ENCODE assay signal across 8 cellular contexts in genomic region chr6:159726196-159726917, GRCh38. TPM values are rescaled to one million over a fixed set of nuclear protein-coding genes. Genes with fewer than 3 reads are reported as not detected.
A peak's percentile ranks its signal among the peaks of the same experiment; 100 is the strongest.
DNase-seq lines count a peak whose midpoint lies in the region; ATAC-seq, FAIRE-seq and TF ChIP-seq lines count a peak whose summit lies in the region.

No MANE protein-coding gene starts in this region.

- H3K27me3 ChIP-seq in bronchial epithelial cell (ENCODE audit: control insufficient read depth, insufficient read depth, low read length) (no peaks in the 10 kb centered on the region), upper lobe of right lung (no peaks in the 10 kb centered on the region)

- H3K4me1 ChIP-seq in upper lobe of right lung, result peaks cover 27% of the 10 kb centered on the region

- H3K27ac ChIP-seq in upper lobe of right lung, result peak overlapping the region; percentile 99

- FAIRE-seq in bronchial epithelial cell (lab: Jason Lieb, UNC), result no peak

- H3K36me3 ChIP-seq in bronchial epithelial cell (ENCODE audit: control insufficient read depth, insufficient read depth, low read length) (peaks cover 1% of the 10 kb centered on the region), upper lobe of right lung (no peaks in the 10 kb centered on the region)

- peak overlapping the region; percentile 94 for H3K4me3 Mint-ChIP-seq in memory B cell

- H3K9me3 Mint-ChIP-seq in memory B cell, result no peaks in the 10 kb centered on the region

- H3K4me3 ChIP-seq in bronchial epithelial cell (ENCODE audit: low read depth, low read length), result peak overlapping the region; percentile 90
- H3K4me3 ChIP-seq in upper lobe of right lung, result peak overlapping the region; percentile 95

- DNase-seq in DMS153 (lab: John Stamatoyannopoulos, UW) (peak; percentile 20), NCI-H2029 (lab: John Stamatoyannopoulos, UW) (peak; percentile 35), bronchial epithelial cell (ENCODE audit: low read depth) (no peak), memory B cell (ENCODE audit: low spot score in 2 of 2) (no peak), upper lobe of right lung (no peak), EL (no peak)
- DNase-seq in central memory CD4-positive, alpha-beta T cell, result no peak

- peak overlapping the region; percentile 98 for H3K27ac Mint-ChIP-seq in memory B cell

- no peaks in the 10 kb centered on the region for H3K27me3 Mint-ChIP-seq in memory B cell

- peak; percentile 13 for ATAC-seq in GM21576 (IDR thresholded peaks at IDR 0.05; ENCODE audit: unreplicated experiment)
- ATAC-seq in memory B cell (ENCODE audit: low read depth), result no peak
- peak; percentile 11 for ATAC-seq in upper lobe of right lung

- intact Hi-C loops in upper lobe of right lung (cut with DNase I), result no loop called here

- peaks cover 7% of the 10 kb centered on the region for H3K36me3 Mint-ChIP-seq in memory B cell

- no peaks in the 10 kb centered on the region for H3K9me3 ChIP-seq in upper lobe of right lung

- H3K4me1 Mint-ChIP-seq in memory B cell, result peaks cover 21% of the 10 kb centered on the region

- TF ChIP-seq CTCF in bronchial epithelial cell (IDR thresholded peaks at IDR 0.05; ENCODE audit: insufficient read depth, low read length, severe bottlenecking) (no peak), upper lobe of right lung (IDR thresholded peaks at IDR 0.05) (no peak)

RNA-seq across cellular contexts. Expression of gene WTAP, which starts 0.9 kb away (rescaled TPM):
- 115 and 125 TPM in 2 replicates for total RNA-seq in bronchial epithelial cell
- total RNA-seq in upper lobe of right lung, result 77.4 TPM

RNA-seq across cellular contexts. Expression of gene SOD2, which starts 33.3 kb away (rescaled TPM):
- total RNA-seq in bronchial epithelial cell (62.5 and 71.3 TPM in 2 replicates), upper lobe of right lung (374 TPM)

RNA-seq across cellular contexts. Expression of gene ACAT2, which starts 35.5 kb away (rescaled TPM):
- total RNA-seq in bronchial epithelial cell, result 17.5 and 42.9 TPM in 2 replicates
- 52.6 TPM for total RNA-seq in upper lobe of right lung

Comparison
In these comparisons a context has a peak if more than half of its experiments do, and no peak if none do; other contexts are left out.
1. DNase-seq: peak in DMS153 (single experiment) and NCI-H2029 (single experiment); none in bronchial epithelial cell (single experiment), memory B cell (0 of 2), upper lobe of right lung (single experiment), central memory CD4-positive, alpha-beta T cell (single experiment) and EL (single experiment).